1 cellular context compared by ENCODE assay signal in the genomic region with DNA sequence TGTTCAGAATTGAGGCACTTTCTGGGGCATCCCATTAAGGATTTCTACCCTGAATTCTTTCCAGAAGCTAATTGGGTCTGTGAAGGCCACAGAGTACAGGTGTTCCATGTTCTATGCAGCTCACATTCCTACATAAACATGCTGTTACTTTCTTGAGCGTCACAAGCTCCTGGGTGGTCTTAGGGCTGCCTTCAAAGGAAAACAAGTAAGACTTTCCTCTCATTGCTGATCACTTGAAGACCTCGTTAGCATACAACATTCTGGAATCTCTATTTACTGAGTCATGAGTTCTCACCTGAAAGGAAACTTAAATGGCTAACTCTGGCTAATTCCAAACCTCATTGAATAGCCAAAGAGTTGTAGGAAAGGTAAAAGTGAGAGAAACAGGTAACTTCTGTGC.
TF ChIP-seq lines count a peak whose summit lies in the region.

No MANE protein-coding gene starts in this region.

TF ChIP-seq in H1, 55 proteins besides CTCF, POLR2A, EP300 and RAD21 (continued from another document):
- TF ChIP-seq CHD7 (IDR thresholded peaks at IDR 0.05; ENCODE audit: insufficient replicate concordance, low read length) (peak; percentile 77), CREB1 (IDR thresholded peaks at IDR 0.05) (peak; percentile 70; the same call in 1 of the 2 replicates), JUN (IDR thresholded peaks at IDR 0.05; ENCODE audit: low read depth, low read length) (0 out of 2 replicates have a peak, but pooled peaks have one; percentile 38), PHF8 (conservative IDR thresholded peaks at IDR 0.05; ENCODE audit: low read depth, low read length) (no peak), SP1 (IDR thresholded peaks at IDR 0.05; ENCODE audit: low read depth, low read length) (peak; percentile 58; the same call in 1 of the 2 replicates), MAFK (IDR thresholded peaks at IDR 0.05; ENCODE audit: low read depth, low read length) (peak; percentile 54; the same call in 1 of the 2 replicates), NRF1 (IDR thresholded peaks at IDR 0.05; ENCODE audit: low read depth, low read length) (no peak), HDAC2 (IDR thresholded peaks at IDR 0.05; ENCODE audit: borderline replicate concordance in 1 of 2, low read depth in 2 of 2, low read length in 2 of 2) (no peak), SP4 (IDR thresholded peaks at IDR 0.05; ENCODE audit: low read length) (no peak), SUZ12 (IDR thresholded peaks at IDR 0.05; ENCODE audit: low read length) (no peak), BACH1 (IDR thresholded peaks at IDR 0.05; ENCODE audit: low read length) (peak; percentile 27; the same call in 1 of the 2 replicates), ATF3 (IDR thresholded peaks at IDR 0.05; ENCODE audit: insufficient read depth, low read depth, low read length) (no peak)
